ENCODE assay signal across 8 cellular contexts in the genomic region with DNA sequence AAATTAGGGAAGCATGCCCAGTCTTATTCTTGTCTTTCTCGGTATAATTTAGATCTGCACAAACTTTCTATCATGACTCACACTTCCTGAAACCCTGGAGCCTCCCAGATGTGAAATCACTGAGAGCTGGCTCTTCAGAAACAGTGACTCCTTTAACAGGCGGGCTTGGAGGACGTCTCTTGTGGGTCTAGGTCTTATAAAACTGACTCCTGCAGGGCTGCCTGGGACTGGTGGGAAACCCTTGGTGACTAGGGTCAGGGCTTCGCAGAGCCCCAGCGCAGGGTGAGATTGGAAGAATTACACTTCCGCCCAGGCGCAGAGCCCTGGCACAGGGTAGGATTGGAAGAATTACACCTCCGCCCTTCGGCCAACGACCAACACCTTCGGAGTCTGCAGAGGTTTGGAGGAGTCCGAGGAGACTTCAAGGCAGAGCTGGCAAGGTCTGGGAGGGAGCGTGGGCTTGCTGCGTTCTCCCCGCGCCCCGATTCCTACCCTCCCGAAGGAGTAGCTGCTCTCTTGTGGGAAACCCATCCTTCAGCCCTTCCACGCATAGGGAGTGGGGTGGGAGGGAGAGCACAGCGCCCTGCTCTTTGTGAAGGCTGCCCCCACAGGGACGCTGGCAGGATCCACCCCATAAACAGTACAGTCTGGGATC. TPM values are rescaled to one million over a fixed set of nuclear protein-coding genes. Genes with fewer than 3 reads are reported as not detected.
DNase-seq lines count a peak whose midpoint lies in the region; ATAC-seq and TF ChIP-seq lines count a peak whose summit lies in the region.

No MANE protein-coding gene starts in this region.

- no peak for TF ChIP-seq CTCF in stomach (IDR thresholded peaks at IDR 0.05)

- TF ChIP-seq EP300 in stomach (IDR thresholded peaks at IDR 0.05), result no peak

- TF ChIP-seq POLR2A in stomach (IDR thresholded peaks at IDR 0.05), result no peak

- DNase-seq in activated CD4-positive, alpha-beta T cell treated with anti-CD3 and anti-CD28 coated beads, Interleukin-2, amount 10 ng/mL, durations not matched to agents 24 days and 14 days, result peak; percentile 61
- DNase-seq in activated CD4-positive, alpha-beta T cell treated with anti-CD3 and anti-CD28 coated beads, Interleukin-2, amount 50 U/mL, for 4 hours, result no peak
- DNase-seq in RKO (ENCODE audit: low spot score), result peak; percentile 55
- DNase-seq in stimulated activated naive CD8-positive, alpha-beta T cell treated with anti-CD3 and anti-CD28 coated beads, Interleukin-15, Interleukin-2, amounts not matched to agents 100 U/mL and 50 U/mL, for 24 hours, result peak; percentile 19
- DNase-seq in stomach, result no peak
- no peak for DNase-seq in DMS114 treated with DMSO at 0.1 percent for 48 hours (lab: John Stamatoyannopoulos, UW; ENCODE audit: unreplicated experiment)

- no peak overlapping the region for H3K27ac ChIP-seq in stomach

- H3K27ac Mint-ChIP-seq in activated CD4-positive, alpha-beta T cell treated with anti-CD3 and anti-CD28 coated beads, Interleukin-2, amount 10 ng/mL, durations not matched to agents 24 days and 14 days, result peak overlapping the region; percentile 2

- intact Hi-C loops in activated CD4-positive, alpha-beta T cell treated with anti-CD3 and anti-CD28 coated beads, Interleukin-2, amount 10 ng/mL, durations not matched to agents 24 days and 14 days (cut with micrococcal nuclease), result no loop called here
- intact Hi-C loops in stomach (cut with DNase I; ENCODE audit: low total_unique reads), result no loop called here

- no peaks in the 10 kb centered on the region for H3K36me3 ChIP-seq in stomach

- H3K4me1 ChIP-seq in stomach, result peaks cover 0 to 3% (median 0%) of the 10 kb centered on the region in 4 donors

- no peak overlapping the region for H3K4me3 ChIP-seq in stomach

- 56 to 70% (median 68%) methylated on average over 14 to 21 of the region's 21 CpGs for WGBS in stomach, 5 donors

- H3K4me1 Mint-ChIP-seq in activated CD4-positive, alpha-beta T cell treated with anti-CD3 and anti-CD28 coated beads, Interleukin-2, amount 10 ng/mL, durations not matched to agents 24 days and 14 days, result peaks cover 31% of the 10 kb centered on the region

- no peaks in the 10 kb centered on the region for H3K9me3 ChIP-seq in stomach

- ATAC-seq in esophagus mucosa (peak; percentile 83), GM18511 (IDR thresholded peaks at IDR 0.05; ENCODE audit: unreplicated experiment) (no peak)
- ATAC-seq in stimulated activated naive CD8-positive, alpha-beta T cell treated with anti-CD3 and anti-CD28 coated beads, Interleukin-15, Interleukin-2, amounts not matched to agents 100 U/mL and 50 U/mL, for 24 hours, result peak; percentile 73

- H3K36me3 Mint-ChIP-seq in activated CD4-positive, alpha-beta T cell treated with anti-CD3 and anti-CD28 coated beads, Interleukin-2, amount 10 ng/mL, durations not matched to agents 24 days and 14 days (ENCODE audit: low read depth), result no peaks in the 10 kb centered on the region

- no peaks in the 10 kb centered on the region for H3K27me3 Mint-ChIP-seq in activated CD4-positive, alpha-beta T cell treated with anti-CD3 and anti-CD28 coated beads, Interleukin-2, amount 10 ng/mL, durations not matched to agents 24 days and 14 days

- peaks cover 0 to 19% (median 0%) of the 10 kb centered on the region in 3 donors for H3K27me3 ChIP-seq in stomach

- H3K9me3 Mint-ChIP-seq in activated CD4-positive, alpha-beta T cell treated with anti-CD3 and anti-CD28 coated beads, Interleukin-2, amount 10 ng/mL, durations not matched to agents 24 days and 14 days, result no peaks in the 10 kb centered on the region

- H3K4me3 Mint-ChIP-seq in activated CD4-positive, alpha-beta T cell treated with anti-CD3 and anti-CD28 coated beads, Interleukin-2, amount 10 ng/mL, durations not matched to agents 24 days and 14 days, result peak overlapping the region; percentile 5

RNA-seq across cellular contexts. Expression of gene MAP3K10, which starts 43.4 kb away (rescaled TPM):
- total RNA-seq in activated CD4-positive, alpha-beta T cell treated with anti-CD3 and anti-CD28 coated beads, Interleukin-2, amount 10 ng/mL, durations not matched to agents 24 days and 14 days, result 16.6 and 17.6 TPM in 2 replicates
- 5.1 TPM for total RNA-seq in esophagus mucosa
- 10 to 100 TPM in 4 of 5 donors, 1 to 10 TPM in 1; 8.8 to 34.5 (median 15.2) TPM for total RNA-seq in stomach
- polyA plus RNA-seq in stomach, result 10 to 100 TPM in 1 of 3 donors, 1 to 10 TPM in 2; 5.2 to 18.3 (median 6.1) TPM

RNA-seq across cellular contexts. Expression of gene ZNF780A, which starts 57.1 kb away (rescaled TPM):
- total RNA-seq in activated CD4-positive, alpha-beta T cell treated with anti-CD3 and anti-CD28 coated beads, Interleukin-2, amount 10 ng/mL, durations not matched to agents 24 days and 14 days, result 14.7 and 16.1 TPM in 2 replicates
- total RNA-seq in esophagus mucosa, result 10.2 TPM
- 10 to 100 TPM in 4 of 5 donors, 1 to 10 TPM in 1; 8.1 to 19.5 (median 12.6) TPM for total RNA-seq in stomach
- 10 to 100 TPM; 21.7 to 40.5 (median 22.5) TPM for polyA plus RNA-seq in stomach

Comparison
In these comparisons a context has a peak if more than half of its experiments do, and no peak if none do; other contexts are left out.
1. DNase-seq: peak in activated CD4-positive, alpha-beta T cell treated with anti-CD3 and anti-CD28 coated beads, Interleukin-2, amount 10 ng/mL, durations not matched to agents 24 days and 14 days (single experiment), RKO (single experiment) and stimulated activated naive CD8-positive, alpha-beta T cell treated with anti-CD3 and anti-CD28 coated beads, Interleukin-15, Interleukin-2, amounts not matched to agents 100 U/mL and 50 U/mL, for 24 hours (single experiment); none in activated CD4-positive, alpha-beta T cell treated with anti-CD3 and anti-CD28 coated beads, Interleukin-2, amount 50 U/mL, for 4 hours (0 of 2), stomach (single experiment) and DMS114 treated with DMSO at 0.1 percent for 48 hours (single experiment).